Comparison of ENCODE assay signal across 10 cellular contexts in the genomic region with DNA sequence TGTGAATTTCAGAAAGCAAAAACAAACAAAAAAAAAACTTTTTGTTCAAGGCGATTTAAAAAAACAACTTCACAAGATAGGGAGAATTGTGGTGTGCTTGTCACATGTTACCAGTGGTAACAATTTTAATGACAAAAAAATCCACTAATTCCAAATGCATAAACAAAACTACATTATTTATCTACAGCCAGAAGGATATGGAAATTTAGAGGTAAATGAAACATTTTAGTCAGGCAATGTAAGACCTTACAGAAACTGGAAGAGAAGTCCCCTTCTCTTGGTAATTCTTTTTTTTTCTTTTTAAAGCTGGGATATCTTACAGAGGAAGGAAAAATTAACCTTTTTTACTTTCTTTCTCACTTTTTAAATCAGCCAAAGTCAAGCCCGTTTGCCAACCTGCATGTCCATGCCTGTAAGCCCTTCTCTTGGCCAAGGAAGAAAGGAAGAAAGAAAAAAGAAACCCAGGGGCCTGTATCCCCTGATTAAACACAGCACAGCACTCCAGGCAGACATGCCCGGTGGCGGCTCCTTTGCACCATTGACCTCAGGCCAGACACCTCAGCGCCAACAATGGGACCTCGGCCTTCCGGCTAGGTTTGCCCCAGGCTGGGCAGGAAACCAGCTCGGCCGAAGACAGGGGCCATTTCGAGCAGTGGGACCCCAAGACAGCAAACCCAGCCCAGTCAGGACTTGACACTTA. TPM values are rescaled to one million over a fixed set of nuclear protein-coding genes. Genes with fewer than 3 reads are reported as not detected.
A peak's percentile ranks its signal among the peaks of the same experiment; 100 is the strongest.
DNase-seq lines count a peak whose midpoint lies in the region; ATAC-seq and TF ChIP-seq lines count a peak whose summit lies in the region.
"Had no signal": no experiment of that assay in that cellular context is flagged by ENCODE, and none has a peak within 500 bp of the region (broad histone marks: within the 10 kb centered on the region; RNA-seq: fewer than 3 reads in every experiment).

No MANE protein-coding gene starts in this region.

- H3K27me3 ChIP-seq in upper lobe of right lung = peaks cover 100% of the 10 kb centered on the region

- H3K36me3 Mint-ChIP-seq in activated naive CD4-positive, alpha-beta T cell treated with anti-CD3 and anti-CD28 coated beads for 36 hours (ENCODE audit: low read depth) = no peaks in the 10 kb centered on the region

- H3K9me3 Mint-ChIP-seq in activated naive CD4-positive, alpha-beta T cell treated with anti-CD3 and anti-CD28 coated beads for 36 hours = no peaks in the 10 kb centered on the region

- H3K9me3 ChIP-seq in upper lobe of right lung = no peaks in the 10 kb centered on the region

- H3K4me1 Mint-ChIP-seq in activated naive CD4-positive, alpha-beta T cell treated with anti-CD3 and anti-CD28 coated beads for 36 hours (ENCODE audit: low read depth) = peaks cover 31% of the 10 kb centered on the region

- TF ChIP-seq CTCF in upper lobe of right lung (IDR thresholded peaks at IDR 0.05) = no peak

- H3K27ac ChIP-seq in upper lobe of right lung = no peak overlapping the region

- intact Hi-C loops in activated naive CD4-positive, alpha-beta T cell treated with anti-CD3 and anti-CD28 coated beads for 36 hours (cut with micrococcal nuclease) = loop anchor here (5.0 kb wide), 1 partner anchor 71 kb away; a partner anchor contains a TSS
- intact Hi-C loops in upper lobe of right lung (cut with DNase I) = no loop called here

- CTCF ChIA-PET in activated naive CD4-positive, alpha-beta T cell treated with anti-CD3 and anti-CD28 coated beads for 36 hours (lab: Charles Lee) = interaction anchor here (0.8 to 1.5 kb wide), 2 partner anchors 9 to 16 kb away, joined by 3 to 8 read pairs; no protein-coding TSS in a partner anchor

- H3K4me3 Mint-ChIP-seq in activated naive CD4-positive, alpha-beta T cell treated with anti-CD3 and anti-CD28 coated beads for 36 hours = no peak overlapping the region

- H3K4me1 ChIP-seq in upper lobe of right lung = peaks cover 31% of the 10 kb centered on the region

- H3K27ac Mint-ChIP-seq in activated naive CD4-positive, alpha-beta T cell treated with anti-CD3 and anti-CD28 coated beads for 36 hours = no peak overlapping the region

- peaks cover 70% of the 10 kb centered on the region for H3K27me3 Mint-ChIP-seq in activated naive CD4-positive, alpha-beta T cell treated with anti-CD3 and anti-CD28 coated beads for 36 hours (ENCODE audit: low read depth)

- H3K36me3 ChIP-seq in upper lobe of right lung = no peaks in the 10 kb centered on the region

- no peak overlapping the region for H3K4me3 ChIP-seq in upper lobe of right lung

- no peak for ATAC-seq in upper lobe of right lung
- ATAC-seq: esophagus mucosa had no signal

- DNase-seq in activated naive CD4-positive, alpha-beta T cell treated with anti-CD3 and anti-CD28 coated beads for 36 hours = peak; percentile 3
- no peak for DNase-seq in activated naive CD4-positive, alpha-beta T cell treated with anti-CD3 and anti-CD28 coated beads, Interleukin-2, amount 50 U/mL, for 16 hours
- DNase-seq in SW480 (ENCODE audit: low spot score) (peak; percentile 58), left kidney (ENCODE audit: low read depth, low spot score) (peak; percentile 75), upper lobe of right lung (peak; percentile 31), NCI-H446 (lab: John Stamatoyannopoulos, UW) (no peak), D341Med (ENCODE audit: low spot score) (no peak), NCI-H82 treated with DMSO at 0.1 percent for 48 hours (lab: John Stamatoyannopoulos, UW; ENCODE audit: unreplicated experiment) (no peak)
- DNase-seq: activated CD4-positive, alpha-beta T cell treated with anti-CD3 and anti-CD28 coated beads, Interleukin-2, amount 50 U/mL, for 4 hours had no signal

RNA-seq across cellular contexts. Expression of a gene that starts 3.0 kb away (rescaled TPM):
- not detected for total RNA-seq in activated naive CD4-positive, alpha-beta T cell treated with anti-CD3 and anti-CD28 coated beads for 36 hours
- 0.38 TPM for total RNA-seq in upper lobe of right lung

RNA-seq across cellular contexts. Expression of a gene that starts 5.7 kb away (rescaled TPM):
- total RNA-seq in activated naive CD4-positive, alpha-beta T cell treated with anti-CD3 and anti-CD28 coated beads for 36 hours = not detected
- total RNA-seq in upper lobe of right lung = 1.2 TPM

RNA-seq across cellular contexts. Expression of a gene that starts 13.9 kb away (rescaled TPM):
- total RNA-seq in activated naive CD4-positive, alpha-beta T cell treated with anti-CD3 and anti-CD28 coated beads for 36 hours = not detected
- not detected for total RNA-seq in upper lobe of right lung
- total RNA-seq: esophagus mucosa had no signal

RNA-seq across cellular contexts. Expression of a gene that starts 14.6 kb away (rescaled TPM):
- not detected for total RNA-seq in activated naive CD4-positive, alpha-beta T cell treated with anti-CD3 and anti-CD28 coated beads for 36 hours
- total RNA-seq in upper lobe of right lung = 2.9 TPM

RNA-seq across cellular contexts. Expression of a gene that starts 18.7 kb away (rescaled TPM):
- not detected for total RNA-seq in activated naive CD4-positive, alpha-beta T cell treated with anti-CD3 and anti-CD28 coated beads for 36 hours
- 8.7 TPM for total RNA-seq in upper lobe of right lung

Comparison
In these comparisons a context has a peak if more than half of its experiments do, and no peak if none do; other contexts are left out.
1. DNase-seq: peak in activated naive CD4-positive, alpha-beta T cell treated with anti-CD3 and anti-CD28 coated beads for 36 hours (single experiment), SW480 (single experiment), left kidney (single experiment) and upper lobe of right lung (single experiment); none in activated naive CD4-positive, alpha-beta T cell treated with anti-CD3 and anti-CD28 coated beads, Interleukin-2, amount 50 U/mL, for 16 hours (single experiment), NCI-H446 (0 of 2), D341Med (single experiment) and NCI-H82 treated with DMSO at 0.1 percent for 48 hours (single experiment).